ENCODE assay signal across 8 cellular contexts in genomic region chr4:184826315-184827266, GRCh38. TPM values are rescaled to one million over a fixed set of nuclear protein-coding genes. Genes with fewer than 3 reads are reported as not detected.
A peak's percentile ranks its signal among the peaks of the same experiment; 100 is the strongest.
DNase-seq lines count a peak whose midpoint lies in the region; ATAC-seq, FAIRE-seq and TF ChIP-seq lines count a peak whose summit lies in the region.

No MANE protein-coding gene starts in this region.

- H2AFZ ChIP-seq in SU-DHL-6 (ENCODE audit: low read depth, low read length, severe bottlenecking) = peak overlapping the region; percentile 76
- peak overlapping the region; percentile 55 for H2AFZ ChIP-seq in GM12878 (ENCODE audit: control insufficient read depth, low read depth, low read length)

- POLR2A ChIA-PET in GM12878 (lab: Charles Lee) = interaction anchor here (1.0 to 1.6 kb wide), 3 partner anchors 10 to 80 kb away, joined by 3 to 4 read pairs (median 3); no protein-coding TSS in a partner anchor

- RAD21 ChIA-PET in GM12878 (lab: Charles Lee; ENCODE audit: unreplicated experiment) = interaction anchor here (1.3 to 6.9 kb wide), 4 partner anchors 11 to 81 kb away, joined by 5 to 47 read pairs (median 17); no protein-coding TSS in a partner anchor

- SMC1A ChIA-PET in GM12878 (lab: Charles Lee; ENCODE audit: uncharacterized antibody, unreplicated experiment) = interaction anchor here (1.4 to 3.5 kb wide), 3 partner anchors 12 to 21 kb away, joined by 3 to 31 read pairs (median 6); no protein-coding TSS in a partner anchor

- in situ Hi-C loops in GM12878 (cut with MboI) = no loop called here

- CTCF ChIA-PET in GM12878 (lab: Yijun Ruan, JAX) = interaction anchor here (1.2 kb wide), 1 partner anchor 26 kb away, joined by 3 read pairs; no protein-coding TSS in a partner anchor

- no peaks in the 10 kb centered on the region for H4K20me1 ChIP-seq in SU-DHL-6 (ENCODE audit: low read depth, low read length)
- H4K20me1 ChIP-seq in GM12878 (ENCODE audit: control insufficient read depth, insufficient read depth) = no peaks in the 10 kb centered on the region

- peak overlapping the region; percentile 62 for H3K9ac ChIP-seq in SU-DHL-6 (ENCODE audit: low read length)
- H3K9ac ChIP-seq in GM12878 (ENCODE audit: control insufficient read depth, insufficient read depth, low read length) = peak overlapping the region; percentile 70

- no peaks in the 10 kb centered on the region for H3K79me2 ChIP-seq in SU-DHL-6 (ENCODE audit: insufficient read depth, low read length)
- peaks cover 40% of the 10 kb centered on the region for H3K79me2 ChIP-seq in GM12878 (ENCODE audit: control insufficient read depth, insufficient read depth, low read length)

- peak; percentile 42 for ATAC-seq in GM18868 (IDR thresholded peaks at IDR 0.05; ENCODE audit: unreplicated experiment)
- ATAC-seq in HG03103 (IDR thresholded peaks at IDR 0.05; ENCODE audit: low read depth, unreplicated experiment) = peak; percentile 42
- ATAC-seq in GM12878 = peak; percentile 70

- no peak for FAIRE-seq in GM12878 (lab: Jason Lieb, UNC)

- H3K27me3 ChIP-seq in SU-DHL-6 (ENCODE audit: low read length) = no peaks in the 10 kb centered on the region
- H3K27me3 ChIP-seq in GM12878 (replicated peaks in 1 of 2; ENCODE audit: control insufficient read depth in 2 of 2, insufficient read depth in 2 of 2, low read length in 1 of 2) = no peaks in the 10 kb centered on the region

- TF ChIP-seq CTCF in AG10803 (conservative IDR thresholded peaks at IDR 0.05; ENCODE audit: low read length) (no peak), SU-DHL-6 (IDR thresholded peaks at IDR 0.05; ENCODE audit: insufficient read depth, low read length, poor library complexity, severe bottlenecking) (no peak), GM12878 (IDR thresholded peaks at IDR 0.05 in 2 of 3, conservative IDR thresholded peaks at IDR 0.05 in 1 of 3; ENCODE audit: control insufficient read depth in 2 of 3, extremely low read depth in 1 of 3, insufficient read depth in 1 of 3, low read depth in 3 of 3, low read length in 3 of 3) (no peak)

- peaks cover 22% of the 10 kb centered on the region for H3K4me1 ChIP-seq in GM12878 (ENCODE audit: control insufficient read depth, insufficient read depth, low read length)

- WGBS in GM12878 (ENCODE audit: insufficient coverage, insufficient replicate concordance, low lambda C conversion rate, missing lambda C conversion rate) = 4% methylated on average over 49 of the region's 50 CpGs

- H3K9me3 ChIP-seq in SU-DHL-6 (ENCODE audit: insufficient read depth, low read length) (no peaks in the 10 kb centered on the region), GM12878 (replicated peaks; ENCODE audit: control insufficient read depth, insufficient read depth, low read length) (no peaks in the 10 kb centered on the region)

- DNase-seq in AG10803 (ENCODE audit: low read depth) (no peak), GM12878 (ENCODE audit: low read depth, low spot score) (no peak), left kidney (ENCODE audit: low read depth, low spot score) (peak; percentile 65), COLO829 (ENCODE audit: low spot score) (no peak)
- DNase-seq in stimulated activated CD4-positive, alpha-beta T cell treated with anti-CD3 and anti-CD28 coated beads, TNF-alpha, amount 100 ng/mL, for 1 hour (ENCODE audit: low read depth in 3 of 3, low spot score in 1 of 3) = peak; percentile 11 to 45 (median 24)

- H3K9me2 ChIP-seq in SU-DHL-6 (replicated peaks; ENCODE audit: insufficient read depth, low read length) = no peaks in the 10 kb centered on the region

- H3K4me3 ChIP-seq in AG10803 (ENCODE audit: low read length) (peak overlapping the region; percentile 59), SU-DHL-6 (ENCODE audit: insufficient read depth, low read length, poor library complexity, severe bottlenecking) (peak overlapping the region; percentile 55), GM12878 (peak overlapping the region; percentile 73)

- TF ChIP-seq POLR2A in GM12878 (IDR thresholded peaks at IDR 0.05; ENCODE audit: low read depth, low read length) = no peak

- H3K4me2 ChIP-seq in SU-DHL-6 (ENCODE audit: low read depth, low read length, poor library complexity, severe bottlenecking) = peak overlapping the region; percentile 60
- H3K4me2 ChIP-seq in GM12878 (ENCODE audit: control insufficient read depth, insufficient read depth) = peak overlapping the region; percentile 99

- H3K27ac ChIP-seq in SU-DHL-6 (ENCODE audit: low read depth, low read length) (no peak overlapping the region), GM12878 (ENCODE audit: control insufficient read depth, insufficient read depth) (peak overlapping the region; percentile 64; the same call in 1 of the 2 replicates)

- BruUV-seq in GM12878 (replicated peaks; lab: Mats Ljungman, UMichigan) = TSS peak; percentile 63

- H3F3A ChIP-seq in SU-DHL-6 (ENCODE audit: insufficient read depth) = peaks cover 6% of the 10 kb centered on the region; the same call in 1 of the 2 replicates

- TF ChIP-seq RAD21 in GM12878 (IDR thresholded peaks at IDR 0.05; ENCODE audit: insufficient read depth, low read depth, low read length) = no peak

- TF ChIP-seq EP300 in GM12878 (IDR thresholded peaks at IDR 0.05; ENCODE audit: borderline replicate concordance in 1 of 2, control insufficient read depth in 1 of 2, low read depth in 2 of 2, low read length in 2 of 2) = no peak

- intact Hi-C loops in GM12878 (cut with micrococcal nuclease; ENCODE audit: unreplicated experiment) = no loop called here

- H3K36me3 ChIP-seq in SU-DHL-6 (ENCODE audit: low read length) (no peaks in the 10 kb centered on the region), GM12878 (ENCODE audit: control insufficient read depth in 2 of 2, insufficient read depth in 2 of 2, low read length in 1 of 2) (no peaks in the 10 kb centered on the region)

TF ChIP-seq in GM12878, 131 proteins besides CTCF, POLR2A, EP300 and RAD21 (continues in another document):
- TF ChIP-seq MYB (IDR thresholded peaks at IDR 0.05; ENCODE audit: borderline replicate concordance, low read depth, low read length) = no peak
- no peak for TF ChIP-seq RBBP5 (conservative IDR thresholded peaks at IDR 0.05)
- no peak for TF ChIP-seq EGR1 (IDR thresholded peaks at IDR 0.05; ENCODE audit: borderline replicate concordance in 1 of 2, low read depth in 2 of 2, low read length in 2 of 2)
- no peak for TF ChIP-seq E2F8 (IDR thresholded peaks at IDR 0.05; ENCODE audit: low read depth, partially characterized antibody)
- no peak for TF ChIP-seq CEBPB (IDR thresholded peaks at IDR 0.05; ENCODE audit: borderline replicate concordance in 1 of 2, low read depth in 2 of 2, low read length in 2 of 2)
- TF ChIP-seq ZBTB33 (IDR thresholded peaks at IDR 0.05) = no peak
- TF ChIP-seq CBX5 (IDR thresholded peaks at IDR 0.05; ENCODE audit: low read depth) = 0 out of 2 replicates have a peak, but pooled peaks have one; percentile 21
- TF ChIP-seq BHLHE40 (IDR thresholded peaks at IDR 0.05; ENCODE audit: borderline replicate concordance in 1 of 2, low read depth in 2 of 2, low read length in 1 of 2) = peak in 1 of 2 experiments; percentile 62; a peak in 2 of 4 replicates

RNA-seq across cellular contexts. Expression of gene ACSL1, which starts 0.8 kb away (rescaled TPM):
- 73.8 and 81.8 TPM in 2 replicates for total RNA-seq in GM12878 (2013; cell fraction: nucleolus; rRNA removed)
- total RNA-seq in GM12878 (2014; rRNA removed) (58.3 and 62.9 TPM in 2 replicates), GM12878 (2014; rRNA removed; fragmentation: Illumina TruSeq; extraction: Trizol) (63.8 and 65.6 TPM in 2 replicates), GM12878 (2021) (59.5 and 63.2 TPM in 2 replicates)
- polyA plus RNA-seq in GM12878 (2011; ENCODE audit: low read depth) = 43.6 TPM
- polyA plus RNA-seq in GM12878 (2011; rRNA removed) (60.2 and 72.4 TPM in 2 replicates), GM12878 (2014; fragmentation: Illumina TruSeq; extraction: Trizol) (68.1 and 81.7 TPM in 2 replicates), GM12878 (2014; fragmentation: Nextera tagmentation; extraction: Ambion mirVana) (10 to 100 TPM; 30.7 to 32.6 TPM), GM12878 (2014; rRNA removed) (44.4 and 47.0 TPM in 2 replicates), GM12878 (2016; fragmentation: Nextera tagmentation; extraction: Ambion mirVana) (10 to 100 TPM; 53.8 to 59.0 TPM)
- polyA plus RNA-seq in GM12878 (2011; cell fraction: cytosol; rRNA removed) = 38.6 and 39.2 TPM in 2 replicates
- polyA plus RNA-seq in GM12878 (2011; cell fraction: nucleus; rRNA removed) = 65.7 and 68.5 TPM in 2 replicates
- 35.6 and 41.0 TPM in 2 replicates for polyA plus RNA-seq in GM12878 (2012)
- 98.4 and 105 TPM in 2 replicates for polyA minus RNA-seq in GM12878 (2011; rRNA and poly(A)+ RNA removed)
- polyA minus RNA-seq in GM12878 (2011; cell fraction: cytosol; rRNA and poly(A)+ RNA removed) = 38.5 and 46.4 TPM in 2 replicates
- 41.5 and 63.8 TPM in 2 replicates for polyA minus RNA-seq in GM12878 (2011; cell fraction: nucleus; rRNA and poly(A)+ RNA removed)

Comparison
In these comparisons a context has a peak if more than half of its experiments do, and no peak if none do; other contexts are left out.
1. DNase-seq: peak in left kidney (single experiment) and stimulated activated CD4-positive, alpha-beta T cell treated with anti-CD3 and anti-CD28 coated beads, TNF-alpha, amount 100 ng/mL, for 1 hour (3 of 3); none in AG10803 (single experiment), GM12878 (single experiment) and COLO829 (single experiment).
2. Peak in every context shown above with its lines, with median percentiles within 50 percentile points of each other: H3K4me3 ChIP-seq and ATAC-seq.